Comparison of ENCODE assay signal across 15 cellular contexts in the genomic region with DNA sequence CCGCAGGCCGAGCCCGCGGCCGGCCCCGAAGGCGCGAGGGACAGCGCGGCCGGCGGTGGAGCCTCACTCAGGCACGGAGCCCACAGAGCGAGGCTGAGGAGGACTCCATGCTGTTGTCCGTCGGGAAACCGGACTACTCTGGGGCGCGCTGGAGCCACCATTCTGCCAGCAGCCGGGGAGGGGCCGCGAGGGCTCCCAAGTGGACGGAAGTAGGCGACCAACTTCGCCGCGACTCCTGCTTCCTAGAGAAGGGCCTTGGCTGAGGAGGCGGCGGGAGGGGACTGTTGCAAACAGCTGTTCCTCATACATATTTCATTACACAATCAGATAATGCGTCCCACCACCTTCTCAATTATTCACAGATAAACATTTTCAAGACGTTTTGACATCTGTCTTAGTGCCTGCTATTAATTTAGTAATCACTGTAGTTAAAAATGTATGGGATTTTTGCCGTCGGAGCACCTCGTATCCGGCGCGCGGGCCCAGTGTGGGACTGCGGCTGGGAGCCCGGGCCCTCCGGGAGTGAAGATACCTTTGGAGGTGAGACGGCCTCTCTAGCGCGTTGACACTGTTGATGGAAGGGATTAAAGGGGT. TPM values are rescaled to one million over a fixed set of nuclear protein-coding genes. Genes with fewer than 3 reads are reported as not detected.
DNase-seq lines count a peak whose midpoint lies in the region; ATAC-seq and TF ChIP-seq lines count a peak whose summit lies in the region.
"Had no signal": no experiment of that assay in that cellular context is flagged by ENCODE, and none has a peak within 500 bp of the region (broad histone marks: within the 10 kb centered on the region; RNA-seq: fewer than 3 reads in every experiment).

No MANE protein-coding gene starts in this region.

- peak overlapping the region; percentile 15 for H3K27ac Mint-ChIP-seq in activated CD8-positive, alpha-beta memory T cell treated with anti-CD3 and anti-CD28 coated beads, Interleukin-2, amount 10 ng/mL, durations not matched to agents 7 days and 5 days

- peak overlapping the region; percentile 73 for H3K4me2 ChIP-seq in smooth muscle cell

- H3K4me1 Mint-ChIP-seq in activated CD8-positive, alpha-beta memory T cell treated with anti-CD3 and anti-CD28 coated beads, Interleukin-2, amount 10 ng/mL, durations not matched to agents 7 days and 5 days: peaks cover 18% of the 10 kb centered on the region

- CTCF ChIA-PET in activated CD8-positive, alpha-beta memory T cell treated with anti-CD3 and anti-CD28 coated beads, Interleukin-2, amount 10 ng/mL, durations not matched to agents 7 days and 5 days (lab: Charles Lee): interaction anchor here (1.2 to 1.3 kb wide), 2 partner anchors 26 to 450 kb away, joined by 3 to 5 read pairs; no protein-coding TSS in a partner anchor

- H3K36me3 ChIP-seq in SK-N-MC (ENCODE audit: insufficient read depth, low read length): no peaks in the 10 kb centered on the region
- H3K36me3 ChIP-seq in smooth muscle cell (ENCODE audit: low read depth): no peaks in the 10 kb centered on the region
- H3K36me3 ChIP-seq: neutrophil had no signal

- H3F3A ChIP-seq in smooth muscle cell (ENCODE audit: low read depth): no peaks in the 10 kb centered on the region

- TF ChIP-seq CTCF in smooth muscle cell (IDR thresholded peaks at IDR 0.05; ENCODE audit: borderline replicate concordance, insufficient read depth, poor library complexity, severe bottlenecking) (no peak), foreskin keratinocyte (conservative IDR thresholded peaks at IDR 0.05) (no peak)

- H3K4me3 Mint-ChIP-seq in activated CD8-positive, alpha-beta memory T cell treated with anti-CD3 and anti-CD28 coated beads, Interleukin-2, amount 10 ng/mL, durations not matched to agents 7 days and 5 days: peak overlapping the region; percentile 5

- DNase-seq in activated CD8-positive, alpha-beta memory T cell treated with anti-CD3 and anti-CD28 coated beads, Interleukin-2, amount 10 ng/mL, durations not matched to agents 7 days and 5 days: no peak
- no peak for DNase-seq in activated CD8-positive, alpha-beta memory T cell treated with anti-CD3 and anti-CD28 coated beads, Interleukin-2, amount 50 U/mL, for 48 hours
- DNase-seq in SK-N-MC (ENCODE audit: low read depth, low spot score) (no peak), smooth muscle cell (lab: John Stamatoyannopoulos, UW; ENCODE audit: unreplicated experiment) (no peak), NCI-H146 (lab: John Stamatoyannopoulos, UW) (no peak), foreskin keratinocyte (no peak)
- DNase-seq: amygdala, kidney, NCI-H1105 treated with DMSO at 0.1 percent for 48 hours, NCI-H510A had no signal

- H3K27ac ChIP-seq in SK-N-MC: no peak overlapping the region
- H3K27ac ChIP-seq in smooth muscle cell (ENCODE audit: low read depth): no peak overlapping the region
- H3K27ac ChIP-seq in foreskin keratinocyte: no peak overlapping the region
- H3K27ac ChIP-seq: neutrophil had no signal

- peaks cover 85% of the 10 kb centered on the region for H3K27me3 Mint-ChIP-seq in activated CD8-positive, alpha-beta memory T cell treated with anti-CD3 and anti-CD28 coated beads, Interleukin-2, amount 10 ng/mL, durations not matched to agents 7 days and 5 days

- H3K36me3 Mint-ChIP-seq in activated CD8-positive, alpha-beta memory T cell treated with anti-CD3 and anti-CD28 coated beads, Interleukin-2, amount 10 ng/mL, durations not matched to agents 7 days and 5 days: peaks cover 5% of the 10 kb centered on the region

- H3K4me3 ChIP-seq in SK-N-MC (peak overlapping the region; percentile 69), iPS-18c (ENCODE audit: insufficient read depth, low read depth, low read length) (peak overlapping the region; percentile 26; the same call in 1 of the 2 replicates), smooth muscle cell (no peak overlapping the region)

- H3K9me3 ChIP-seq in SK-N-MC (ENCODE audit: low read depth, low read length): no peaks in the 10 kb centered on the region
- peaks cover 3% of the 10 kb centered on the region for H3K9me3 ChIP-seq in iPS-18c (ENCODE audit: control insufficient read depth, insufficient read depth, low read length)
- no peaks in the 10 kb centered on the region for H3K9me3 ChIP-seq in smooth muscle cell (replicated peaks; ENCODE audit: low read depth)
- H3K9me3 ChIP-seq: neutrophil had no signal

- H3K9ac ChIP-seq in SK-N-MC (ENCODE audit: insufficient read length): no peak overlapping the region
- no peak overlapping the region for H3K9ac ChIP-seq in smooth muscle cell (ENCODE audit: low read depth)

- H3K79me2 ChIP-seq in smooth muscle cell (ENCODE audit: low read depth): no peaks in the 10 kb centered on the region

- H2AFZ ChIP-seq in smooth muscle cell (ENCODE audit: low read depth): no peak overlapping the region

- ATAC-seq in activated CD8-positive, alpha-beta memory T cell treated with anti-CD3 and anti-CD28 coated beads, Interleukin-2, amount 10 ng/mL, durations not matched to agents 7 days and 5 days: no peak
- no peak for ATAC-seq in foreskin keratinocyte
- no peak for ATAC-seq in GM19023 (IDR thresholded peaks at IDR 0.05; ENCODE audit: unreplicated experiment)

- H3K9me3 Mint-ChIP-seq in activated CD8-positive, alpha-beta memory T cell treated with anti-CD3 and anti-CD28 coated beads, Interleukin-2, amount 10 ng/mL, durations not matched to agents 7 days and 5 days (ENCODE audit: low read depth): no peaks in the 10 kb centered on the region

- H3K27me3 ChIP-seq in smooth muscle cell (ENCODE audit: low read depth) (peaks cover 100% of the 10 kb centered on the region), foreskin keratinocyte (peaks cover 100% of the 10 kb centered on the region)

- H3K4me1 ChIP-seq in smooth muscle cell (ENCODE audit: low read depth) (peaks cover 59% of the 10 kb centered on the region), foreskin keratinocyte (no peaks in the 10 kb centered on the region)

- WGBS in smooth muscle cell (ENCODE audit: low lambda C conversion rate): 4% methylated on average over 44 of the region's 44 CpGs

- no peaks in the 10 kb centered on the region for H4K20me1 ChIP-seq in smooth muscle cell (ENCODE audit: low read depth)

RNA-seq across cellular contexts. Expression of a gene that starts 11.7 kb away (rescaled TPM):
- total RNA-seq in activated CD8-positive, alpha-beta memory T cell treated with anti-CD3 and anti-CD28 coated beads, Interleukin-2, amount 10 ng/mL, durations not matched to agents 7 days and 5 days: under 1 TPM in 1 of 2 experiments, not detected in 1; 0.21 TPM
- total RNA-seq in smooth muscle cell (not detected in 2 replicates), foreskin keratinocyte (not detected in 2 replicates)
- polyA plus RNA-seq in smooth muscle cell (not detected in 2 replicates), foreskin keratinocyte (not detected in 2 replicates)
- total RNA-seq: RPMI7951 had no signal
- polyA plus RNA-seq: AG04450 had no signal
